21 cellular contexts compared by ENCODE assay signal in genomic region chr1:27037518-27037917, GRCh38. TPM values are rescaled to one million over a fixed set of nuclear protein-coding genes. Genes with fewer than 3 reads are reported as not detected.
"Had no signal": no experiment of that assay in that cellular context is flagged by ENCODE, and none has a peak within 500 bp of the region (broad histone marks: within the 10 kb centered on the region; RNA-seq: fewer than 3 reads in every experiment).

No MANE protein-coding gene starts in this region.

- DNase-seq: activated CD4-positive, alpha-beta T cell treated with anti-CD3 and anti-CD28 coated beads, Interleukin-2, amount 10 ng/mL, durations not matched to agents 7 days and 5 days; activated CD4-positive, CD25-positive, alpha-beta regulatory T cell treated with anti-CD3 and anti-CD28 coated beads, Interleukin-2, amount 50 U/mL, for 72 hours; activated CD8-positive, alpha-beta memory T cell treated with anti-CD3 and anti-CD28 coated beads, Interleukin-2, amount 10 ng/mL, durations not matched to agents 7 days and 5 days; activated CD8-positive, alpha-beta T cell treated with anti-CD3 and anti-CD28 coated beads for 36 hours; activated gamma-delta T cell; activated naive CD4-positive, alpha-beta T cell treated with anti-CD3 and anti-CD28 coated beads, Interleukin-2, amount 50 U/mL, for 16 hours; activated naive CD8-positive, alpha-beta T cell treated with anti-CD3 and anti-CD28 coated beads, Interleukin-2, amount 50 U/mL, for 24 hours; activated T-cell treated with anti-CD3 and anti-CD28 coated beads for 4 hours; anterior cingulate cortex; effector CD4-positive, alpha-beta T cell; heart left ventricle; nucleus accumbens; right cardiac atrium; stimulated activated CD4-positive, alpha-beta T cell treated with anti-CD3 and anti-CD28 coated beads, Interleukin-4, amount 100 ng/mL, for 24 hours; stimulated activated naive CD4-positive, alpha-beta T cell treated with Interleukin-2 at 50 U/mL for 16 hours; upper lobe of left lung; WERI-Rb-1 had no signal

- H2AFZ ChIP-seq: parathyroid adenoma had no signal

- H3K36me3 ChIP-seq: heart left ventricle, upper lobe of left lung, WERI-Rb-1 had no signal

- H3K9ac ChIP-seq: parathyroid adenoma had no signal

- H3K27ac ChIP-seq: body of pancreas, heart left ventricle, parathyroid adenoma, upper lobe of left lung, WERI-Rb-1 had no signal

- H3K79me2 ChIP-seq: parathyroid adenoma had no signal

- ATAC-seq: activated CD8-positive, alpha-beta memory T cell treated with anti-CD3 and anti-CD28 coated beads, Interleukin-2, amount 10 ng/mL, durations not matched to agents 7 days and 5 days; activated CD8-positive, alpha-beta T cell treated with anti-CD3 and anti-CD28 coated beads for 36 hours; activated naive CD8-positive, alpha-beta T cell treated with anti-CD3 and anti-CD28 coated beads, Interleukin-2, amount 50 U/mL, for 24 hours; body of pancreas; heart left ventricle; natural killer cell treated with Interleukin-12 subunit alpha and Interleukin-12 subunit beta and Interleukin-15 and Interleukin-18, amount 100 ng/mL, for 72 hours; right cardiac atrium had no signal

- H3K27me3 ChIP-seq: body of pancreas, heart left ventricle, upper lobe of left lung had no signal

- H3K4me1 ChIP-seq: body of pancreas had no signal

- H3K9me3 ChIP-seq: body of pancreas, heart left ventricle, upper lobe of left lung had no signal

- H3K4me3 ChIP-seq: body of pancreas, heart left ventricle, upper lobe of left lung had no signal

RNA-seq across cellular contexts. Expression of gene TENT5B, which starts 24.9 kb away (rescaled TPM):
- total RNA-seq: activated CD4-positive, alpha-beta T cell treated with anti-CD3 and anti-CD28 coated beads, Interleukin-2, amount 10 ng/mL, durations not matched to agents 7 days and 5 days; activated CD8-positive, alpha-beta memory T cell treated with anti-CD3 and anti-CD28 coated beads, Interleukin-2, amount 10 ng/mL, durations not matched to agents 7 days and 5 days; activated CD8-positive, alpha-beta T cell treated with anti-CD3 and anti-CD28 coated beads for 36 hours; activated T-helper 1 cell treated with anti-CD3 and anti-CD28 coated beads, Interleukin-12 subunit alpha, Interleukin-12 subunit beta, Interleukin-2, Interleukin-4 antibody, amounts not matched to agents 30 ng/mL and 10 ng/mL and 1 ng/mL, durations not matched to agents 14 hours and 24 hours and 36 hours; natural killer cell treated with Interleukin-12 subunit alpha and Interleukin-12 subunit beta and Interleukin-15 and Interleukin-18, amount 100 ng/mL, for 72 hours had no signal

RNA-seq across cellular contexts. Expression of gene TRNP1, which starts 44.0 kb away (rescaled TPM):
- total RNA-seq: activated CD4-positive, alpha-beta T cell treated with anti-CD3 and anti-CD28 coated beads, Interleukin-2, amount 10 ng/mL, durations not matched to agents 7 days and 5 days had no signal
